ENCODE assay signal across 9 cellular contexts in the genomic region with DNA sequence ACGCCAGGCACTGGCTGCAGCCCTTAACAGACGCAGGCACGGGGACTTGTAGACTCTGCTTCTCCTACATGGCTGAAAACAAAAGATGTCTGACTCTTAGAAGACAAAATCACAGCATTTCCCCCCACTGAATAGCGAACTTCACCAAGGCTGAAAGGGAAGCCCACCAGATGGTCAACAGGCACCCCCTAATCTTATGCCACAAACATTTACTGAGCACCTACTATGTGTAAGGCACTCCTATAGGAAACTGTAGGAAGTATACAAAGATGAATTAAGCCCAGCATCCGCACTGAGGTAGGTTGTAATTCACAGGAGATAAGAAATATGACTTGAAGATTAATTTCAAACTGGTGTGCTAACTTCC. TPM values are rescaled to one million over a fixed set of nuclear protein-coding genes. Genes with fewer than 3 reads are reported as not detected.
A peak's percentile ranks its signal among the peaks of the same experiment; 100 is the strongest.
DNase-seq lines count a peak whose midpoint lies in the region; ATAC-seq, FAIRE-seq and TF ChIP-seq lines count a peak whose summit lies in the region.
"Had no signal": no experiment of that assay in that cellular context is flagged by ENCODE, and none has a peak within 500 bp of the region (broad histone marks: within the 10 kb centered on the region; RNA-seq: fewer than 3 reads in every experiment).

No MANE protein-coding gene starts in this region.

- peak overlapping the region; percentile 19 for H2AFZ ChIP-seq in endothelial cell of umbilical vein (ENCODE audit: low read depth, low read length)

- CTCF ChIA-PET in endothelial cell of umbilical vein (lab: Charles Lee), result interaction anchor here (1.1 to 5.2 kb wide), 2 partner anchors 28 to 49 kb away, joined by 3 to 48 read pairs; no protein-coding TSS in a partner anchor

- H3K9me3 ChIP-seq in BLaER1 treated with 17β-estradiol and CSF1 and Interleukin-3, amounts not matched to agents 10 nM and 100 nM (replicated peaks in 1 of 11), result no peaks in the 10 kb centered on the region
- H3K9me3 ChIP-seq in MG63 (no peaks in the 10 kb centered on the region), endothelial cell of umbilical vein (replicated peaks; ENCODE audit: control insufficient read depth, insufficient read depth, low read length) (no peaks in the 10 kb centered on the region), neutrophil (no peaks in the 10 kb centered on the region)

- DNase-seq in MG63, result no peak
- no peak for DNase-seq in endothelial cell of umbilical vein (ENCODE audit: low read depth, low spot score)
- no peak for DNase-seq in amygdala (lab: John Stamatoyannopoulos, UW)
- no peak for DNase-seq in activated CD8-positive, alpha-beta memory T cell treated with anti-CD3 and anti-CD28 coated beads, Interleukin-2, amount 50 U/mL, for 4 hours
- DNase-seq: NK-92 treated with Interleukin-12 subunit alpha and Interleukin-12 subunit beta, amount 100 ng/mL, for 24 hours had no signal

- H3K27me3 ChIP-seq in BLaER1 treated with 17β-estradiol and CSF1 and Interleukin-3, amounts not matched to agents 10 nM and 100 nM, result no peaks in the 10 kb centered on the region
- H3K27me3 ChIP-seq in MG63, result no peaks in the 10 kb centered on the region
- no peaks in the 10 kb centered on the region for H3K27me3 ChIP-seq in endothelial cell of umbilical vein (ENCODE audit: control insufficient read depth in 2 of 2, insufficient read depth in 2 of 2, low read length in 2 of 2)
- H3K27me3 ChIP-seq in neutrophil, result no peaks in the 10 kb centered on the region

- no peak for FAIRE-seq in endothelial cell of umbilical vein (lab: Jason Lieb, UNC)

- H3K4me1 ChIP-seq in BLaER1 treated with 17β-estradiol and CSF1 and Interleukin-3, amounts not matched to agents 10 nM and 100 nM, result peaks cover 54 to 83% (median 69%) of the 10 kb centered on the region in 10 experiments
- H3K4me1 ChIP-seq in endothelial cell of umbilical vein (ENCODE audit: control insufficient read depth, extremely low read depth, insufficient read depth, low read length) (peaks cover 38% of the 10 kb centered on the region), neutrophil (ENCODE audit: control insufficient read depth in 1 of 2, insufficient read depth in 1 of 2, low read depth in 1 of 2, low read length in 1 of 2) (peaks cover 40 to 43% of the 10 kb centered on the region in 2 experiments)

- TSS peak; percentile 58 for BruUV-seq in endothelial cell of umbilical vein (replicated peaks; lab: Mats Ljungman, UMichigan)

- peak overlapping the region; percentile 63 to 77 (median 71) for H3K4me3 ChIP-seq in BLaER1 treated with 17β-estradiol and CSF1 and Interleukin-3, amounts not matched to agents 10 nM and 100 nM
- H3K4me3 ChIP-seq in MG63 (peak overlapping the region; percentile 57), endothelial cell of umbilical vein (replicated peaks in 1 of 3; ENCODE audit: insufficient read depth in 1 of 3, low read depth in 1 of 3, low read length in 3 of 3) (peak overlapping the region in 2 of 3 experiments; percentile 16 to 58), neutrophil (ENCODE audit: low read depth in 1 of 2, low read length in 1 of 2) (peak overlapping the region; percentile 63 to 64)

- TF ChIP-seq POLR2A in endothelial cell of umbilical vein (IDR thresholded peaks at IDR 0.05; ENCODE audit: low read depth, low read length), result no peak

- H3K4me2 ChIP-seq in BLaER1 treated with 17β-estradiol and CSF1 and Interleukin-3, amounts not matched to agents 10 nM and 100 nM, result peak overlapping the region; percentile 93 to 99 (median 98)
- peak overlapping the region; percentile 70 for H3K4me2 ChIP-seq in endothelial cell of umbilical vein (ENCODE audit: insufficient read depth, low read length)

- dilution Hi-C loops in endothelial cell of umbilical vein (cut with MboI; ENCODE audit: extremely low pct_ligation_motif_present, low sequenced_read_pairs), result no loop called here

- intact Hi-C loops in endothelial cell of umbilical vein (cut with micrococcal nuclease), result no loop called here

- H3K36me3 ChIP-seq in BLaER1 treated with 17β-estradiol and CSF1 and Interleukin-3, amounts not matched to agents 10 nM and 100 nM, result peaks cover 7 to 29% (median 20%) of the 10 kb centered on the region in 11 experiments; a peak in 21 of 22 replicates
- H3K36me3 ChIP-seq in MG63 (peaks cover 33% of the 10 kb centered on the region), endothelial cell of umbilical vein (ENCODE audit: control insufficient read depth in 2 of 2, extremely low read depth in 1 of 2, insufficient read depth in 2 of 2, low read length in 2 of 2) (no peaks in the 10 kb centered on the region), neutrophil (peaks cover 9% of the 10 kb centered on the region)

- POLR2A ChIA-PET in endothelial cell of umbilical vein (lab: Charles Lee), result no interaction called here

- peaks cover 0 to 64% (median 20%) of the 10 kb centered on the region in 11 experiments; a peak in 13 of 22 replicates for H4K20me1 ChIP-seq in BLaER1 treated with 17β-estradiol and CSF1 and Interleukin-3, amounts not matched to agents 10 nM and 100 nM
- H4K20me1 ChIP-seq in endothelial cell of umbilical vein (replicated peaks; ENCODE audit: control insufficient read depth, extremely low read depth, insufficient read depth, low read length), result no peaks in the 10 kb centered on the region

- H3K79me2 ChIP-seq in endothelial cell of umbilical vein (ENCODE audit: control insufficient read depth, insufficient read depth, low read length), result peaks cover 50% of the 10 kb centered on the region

- H3K9me1 ChIP-seq in endothelial cell of umbilical vein (replicated peaks; ENCODE audit: control insufficient read depth, extremely low read depth, insufficient read depth, low read length), result no peaks in the 10 kb centered on the region

- ATAC-seq in GM21515 (IDR thresholded peaks at IDR 0.05; ENCODE audit: unreplicated experiment), result no peak
- no peak for ATAC-seq in GM21786 (IDR thresholded peaks at IDR 0.05; ENCODE audit: unreplicated experiment)

- H3K27ac ChIP-seq in BLaER1 treated with 17β-estradiol and CSF1 and Interleukin-3, amounts not matched to agents 10 nM and 100 nM, result peak overlapping the region; percentile 84 to 93 (median 89)
- H3K27ac ChIP-seq in endothelial cell of umbilical vein (ENCODE audit: insufficient read depth, low read depth, low read length) (peak overlapping the region; percentile 90), neutrophil (peak overlapping the region; percentile 91)

- H3K9ac ChIP-seq in BLaER1 treated with 17β-estradiol and CSF1 and Interleukin-3, amounts not matched to agents 10 nM and 100 nM, result peak overlapping the region; percentile 81 to 92 (median 90)
- peak overlapping the region; percentile 92 for H3K9ac ChIP-seq in endothelial cell of umbilical vein (replicated peaks; ENCODE audit: extremely low read depth, insufficient read depth, low read length)

- TF ChIP-seq CTCF in endothelial cell of umbilical vein (IDR thresholded peaks at IDR 0.05; ENCODE audit: extremely low read depth in 1 of 2, insufficient read depth in 1 of 2, low read depth in 1 of 2, low read length in 2 of 2) (no peak), neutrophil (IDR thresholded peaks at IDR 0.05) (no peak)

TF ChIP-seq in endothelial cell of umbilical vein, 7 proteins besides CTCF, POLR2A, EP300 and RAD21 (continues in another document):
- no peak for TF ChIP-seq JUN (IDR thresholded peaks at IDR 0.05; ENCODE audit: borderline replicate concordance, insufficient read depth, insufficient read length, low read depth)
- TF ChIP-seq FOS (IDR thresholded peaks at IDR 0.05; ENCODE audit: borderline replicate concordance, insufficient read depth, low read length), result no peak
- TF ChIP-seq POLR2AphosphoS5 (IDR thresholded peaks at IDR 0.05; ENCODE audit: insufficient read depth, low read depth, low read length), result no peak
- no peak for TF ChIP-seq MYC (IDR thresholded peaks at IDR 0.05; ENCODE audit: low read depth, low read length)
- TF ChIP-seq GATA2 (IDR thresholded peaks at IDR 0.05; ENCODE audit: insufficient read depth, insufficient read length, low read depth, low read length), result no peak
- TF ChIP-seq EZH2 (IDR thresholded peaks at IDR 0.05; ENCODE audit: borderline replicate concordance, low read depth, low read length, severe bottlenecking), result no peak

RNA-seq across cellular contexts. Expression of gene NUMA1, which starts 38.3 kb away (rescaled TPM):
- 104 and 158 TPM in 2 replicates for total RNA-seq in MG63 (2014; rRNA removed; shearing (Covaris generic); ENCODE audit: low replicate concordance)
- total RNA-seq in endothelial cell of umbilical vein, result 164 and 168 TPM in 2 replicates
- 120 and 121 TPM in 2 replicates for polyA plus RNA-seq in endothelial cell of umbilical vein
- 87.0 and 100 TPM in 2 replicates for polyA plus RNA-seq in endothelial cell of umbilical vein (2011; cell fraction: cytosol; rRNA removed)
- 431 and 446 TPM in 2 replicates for polyA plus RNA-seq in endothelial cell of umbilical vein (2011; cell fraction: nucleus; rRNA removed)
- 88.8 and 93.2 TPM in 2 replicates for polyA plus RNA-seq in endothelial cell of umbilical vein (2012)
- 278 and 288 TPM in 2 replicates for polyA minus RNA-seq in endothelial cell of umbilical vein
- polyA minus RNA-seq in endothelial cell of umbilical vein (2011; cell fraction: cytosol; rRNA and poly(A)+ RNA removed), result 121 TPM
- 210 and 252 TPM in 2 replicates for polyA minus RNA-seq in endothelial cell of umbilical vein (2011; cell fraction: nucleus; rRNA and poly(A)+ RNA removed)

RNA-seq across cellular contexts. Expression of gene LRRC51, which starts 38.6 kb away (rescaled TPM):
- 11.6 and 17.4 TPM in 2 replicates for total RNA-seq in MG63 (2014; rRNA removed; shearing (Covaris generic); ENCODE audit: low replicate concordance)
- total RNA-seq in endothelial cell of umbilical vein, result 3.8 and 6.1 TPM in 2 replicates
- 3.5 and 4.4 TPM in 2 replicates for polyA plus RNA-seq in endothelial cell of umbilical vein
- 4.7 and 6.3 TPM in 2 replicates for polyA plus RNA-seq in endothelial cell of umbilical vein (2011; cell fraction: cytosol; rRNA removed)
- polyA plus RNA-seq in endothelial cell of umbilical vein (2011; cell fraction: nucleus; rRNA removed), result 4.0 and 5.5 TPM in 2 replicates
- polyA plus RNA-seq in endothelial cell of umbilical vein (2012), result 5.2 and 6.5 TPM in 2 replicates
- polyA minus RNA-seq in endothelial cell of umbilical vein, result 7.5 and 9.1 TPM in 2 replicates
- polyA minus RNA-seq in endothelial cell of umbilical vein (2011; cell fraction: cytosol; rRNA and poly(A)+ RNA removed), result 4.3 TPM
- polyA minus RNA-seq in endothelial cell of umbilical vein (2011; cell fraction: nucleus; rRNA and poly(A)+ RNA removed), result 1.3 and 2.6 TPM in 2 replicates

RNA-seq across cellular contexts. Expression of gene IL18BP, which starts 43.3 kb away (rescaled TPM):
- total RNA-seq in MG63 (2014; rRNA removed; shearing (Covaris generic); ENCODE audit: low replicate concordance), result 1.0 TPM in 1 of 2 replicates, not detected in the other
- total RNA-seq in endothelial cell of umbilical vein, result 12.9 and 13.0 TPM in 2 replicates
- polyA plus RNA-seq in endothelial cell of umbilical vein, result 20.1 and 25.1 TPM in 2 replicates
- 5.1 TPM in 2 replicates for polyA plus RNA-seq in endothelial cell of umbilical vein (2011; cell fraction: cytosol; rRNA removed)
- 72.6 and 88.6 TPM in 2 replicates for polyA plus RNA-seq in endothelial cell of umbilical vein (2011; cell fraction: nucleus; rRNA removed)
- polyA plus RNA-seq in endothelial cell of umbilical vein (2012), result 13.8 and 16.7 TPM in 2 replicates
- 22.5 and 24.7 TPM in 2 replicates for polyA minus RNA-seq in endothelial cell of umbilical vein
- 3.0 TPM for polyA minus RNA-seq in endothelial cell of umbilical vein (2011; cell fraction: cytosol; rRNA and poly(A)+ RNA removed)
- polyA minus RNA-seq in endothelial cell of umbilical vein (2011; cell fraction: nucleus; rRNA and poly(A)+ RNA removed), result 31.6 and 40.1 TPM in 2 replicates
